Comparison of ENCODE assay signal across 2 cellular contexts in the genomic region with DNA sequence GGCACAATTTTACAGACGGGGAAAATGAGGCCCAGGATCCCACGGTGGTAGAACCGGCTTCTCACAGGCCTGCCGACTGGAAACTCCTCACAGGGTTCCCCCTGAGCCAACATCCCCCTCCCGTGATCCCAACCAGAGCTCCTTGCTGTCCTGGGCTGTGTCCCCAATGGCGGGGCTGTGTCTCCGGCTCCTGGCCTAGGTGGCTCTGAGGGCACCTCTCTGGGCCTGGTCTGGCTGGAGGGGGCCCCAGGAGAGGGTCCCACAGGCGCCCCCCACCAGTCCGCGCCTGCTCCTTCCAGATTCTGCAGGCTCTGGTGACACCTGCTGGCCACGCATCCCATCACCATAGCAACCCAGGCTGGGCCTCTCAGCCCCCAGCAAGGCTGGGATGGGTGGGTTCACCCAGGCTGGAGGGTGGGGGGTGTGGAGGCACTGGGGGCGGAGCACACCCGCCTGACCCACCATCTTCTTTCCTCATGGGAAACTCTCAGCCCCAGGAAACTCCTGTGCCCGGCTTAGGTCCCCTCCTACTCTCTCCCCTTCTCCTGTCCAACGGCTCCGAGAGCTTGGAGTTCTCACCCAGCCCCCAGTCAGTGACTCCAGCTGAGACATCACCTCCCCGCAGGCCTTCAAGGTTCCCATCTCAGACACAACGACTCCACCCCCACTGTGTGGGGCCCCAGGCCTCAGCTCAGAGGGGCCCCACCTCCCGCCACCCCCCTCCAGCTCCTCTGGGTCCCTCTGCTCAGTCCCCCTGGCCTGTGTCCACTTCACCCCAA.
TF ChIP-seq lines count a peak whose summit lies in the region.

No MANE protein-coding gene starts in this region.

TF ChIP-seq in Ishikawa, 13 proteins besides CTCF, POLR2A, EP300 and RAD21:
- TF ChIP-seq CREB1 (IDR thresholded peaks at IDR 0.05; ENCODE audit: low read depth) (no peak), ZBTB7A (IDR thresholded peaks at IDR 0.05; ENCODE audit: low read depth) (peak; percentile 86)
TF ChIP-seq in Ishikawa: peak in this region for 1.

TF ChIP-seq in H1, 55 proteins besides CTCF, POLR2A, EP300 and RAD21:
- TF ChIP-seq NANOG (IDR thresholded peaks at IDR 0.05; ENCODE audit: insufficient read depth, low read depth, low read length, poor library complexity, severe bottlenecking) (no peak), GABPA (IDR thresholded peaks at IDR 0.05; ENCODE audit: borderline replicate concordance, insufficient read depth, low read length) (peak; percentile 37; the same call in 1 of the 2 replicates), YY1 (IDR thresholded peaks at IDR 0.05; ENCODE audit: low read depth, low read length) (0 out of 2 replicates have a peak, but pooled peaks have one; percentile 48)
- TF ChIP-seq, protein P1, sequence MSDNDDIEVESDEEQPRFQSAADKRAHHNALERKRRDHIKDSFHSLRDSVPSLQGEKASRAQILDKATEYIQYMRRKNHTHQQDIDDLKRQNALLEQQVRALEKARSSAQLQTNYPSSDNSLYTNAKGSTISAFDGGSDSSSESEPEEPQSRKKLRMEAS (IDR thresholded peaks at IDR 0.05): peak; percentile 40; the same call in 1 of the 2 replicates
TF ChIP-seq in H1: peak in this region for 3.
